14 cellular contexts compared by ENCODE assay signal in the genomic region with DNA sequence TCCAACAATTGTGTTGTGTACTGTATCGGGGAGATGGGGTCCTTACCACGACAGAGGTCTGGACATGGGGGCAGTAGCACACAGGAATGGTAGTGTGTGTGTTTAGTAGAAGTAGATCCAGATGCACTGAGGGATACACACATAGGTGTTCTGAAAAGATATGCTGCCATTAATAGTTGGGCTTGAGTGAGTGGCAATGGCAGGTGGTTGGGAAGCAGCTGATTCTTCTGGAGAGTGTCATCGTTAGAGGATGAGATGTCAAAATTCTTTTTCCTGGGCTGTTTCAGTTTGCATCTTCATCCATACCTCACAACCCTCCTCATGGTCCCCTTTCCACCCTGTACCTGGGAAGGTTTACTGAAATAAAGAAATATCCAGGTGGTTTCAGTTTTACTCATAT.
DNase-seq lines count a peak whose midpoint lies in the region; ATAC-seq, FAIRE-seq and TF ChIP-seq lines count a peak whose summit lies in the region.
"Had no signal": no experiment of that assay in that cellular context is flagged by ENCODE, and none has a peak within 500 bp of the region (broad histone marks: within the 10 kb centered on the region; RNA-seq: fewer than 3 reads in every experiment).

No MANE protein-coding gene starts in this region.

- peak overlapping the region; percentile 0 for H3K27ac Mint-ChIP-seq in activated T-cell treated with anti-CD3 and anti-CD28 coated beads, Interleukin-2, amount 50 U/mL, for 72 hours
- no peak overlapping the region for H3K27ac Mint-ChIP-seq in activated T-cell treated with anti-CD3 and anti-CD28 coated beads, Interleukin-2, amount 50 U/mL, for 24 hours
- peak overlapping the region; percentile 32 for H3K27ac Mint-ChIP-seq in activated T-helper 17 cell treated with anti-CD3 and anti-CD28 coated beads, Interleukin-2, amount 50 U/mL, for 72 hours
- H3K27ac Mint-ChIP-seq: H9 had no signal

- intact Hi-C loops in psoas muscle (cut with DNase I) = no loop called here

- no peaks in the 10 kb centered on the region for H3K9me3 Mint-ChIP-seq in activated T-cell treated with anti-CD3 and anti-CD28 coated beads, Interleukin-2, amount 50 U/mL, for 72 hours
- H3K9me3 Mint-ChIP-seq in activated T-cell treated with anti-CD3 and anti-CD28 coated beads, Interleukin-2, amount 50 U/mL, for 24 hours = no peaks in the 10 kb centered on the region
- H3K9me3 Mint-ChIP-seq in activated T-helper 17 cell treated with anti-CD3 and anti-CD28 coated beads, Interleukin-2, amount 50 U/mL, for 72 hours = no peaks in the 10 kb centered on the region
- H3K9me3 Mint-ChIP-seq: CD4-positive, CD25-positive, alpha-beta regulatory T cell; H9 had no signal

- peak; percentile 44 for FAIRE-seq in HTR-8/SVneo (lab: Jason Lieb, UNC)

- no peak for TF ChIP-seq CTCF in psoas muscle (IDR thresholded peaks at IDR 0.05)

- no peak for ATAC-seq in activated T-cell treated with anti-CD3 and anti-CD28 coated beads, Interleukin-2, amount 50 U/mL, for 72 hours (replicated peaks in 1 of 2)
- no peak for ATAC-seq in activated T-helper 17 cell treated with anti-CD3 and anti-CD28 coated beads, Interleukin-2, amount 50 U/mL, for 72 hours (replicated peaks)
- peak; percentile 57 to 78 (median 72) for ATAC-seq in psoas muscle
- no peak for ATAC-seq in HG02763 (IDR thresholded peaks at IDR 0.05; ENCODE audit: unreplicated experiment)

- H3K27ac ChIP-seq in psoas muscle = no peak overlapping the region
- H3K27ac ChIP-seq: 22Rv1, BLaER1 had no signal

- no peaks in the 10 kb centered on the region for H3K4me1 Mint-ChIP-seq in activated T-cell treated with anti-CD3 and anti-CD28 coated beads, Interleukin-2, amount 50 U/mL, for 72 hours (ENCODE audit: low read depth)
- H3K4me1 Mint-ChIP-seq in activated T-cell treated with anti-CD3 and anti-CD28 coated beads, Interleukin-2, amount 50 U/mL, for 24 hours (ENCODE audit: low read depth) = no peaks in the 10 kb centered on the region
- peaks cover 7% of the 10 kb centered on the region for H3K4me1 Mint-ChIP-seq in activated T-helper 17 cell treated with anti-CD3 and anti-CD28 coated beads, Interleukin-2, amount 50 U/mL, for 72 hours
- H3K4me1 Mint-ChIP-seq: H9 had no signal

- no peak overlapping the region for H3K4me3 ChIP-seq in psoas muscle
- H3K4me3 ChIP-seq: BLaER1 had no signal

- no peaks in the 10 kb centered on the region for H3K9me3 ChIP-seq in psoas muscle
- H3K9me3 ChIP-seq: BLaER1 had no signal

- H3K27me3 ChIP-seq in psoas muscle (ENCODE audit: insufficient read depth in 3 of 3, low read length in 2 of 3) = no peaks in the 10 kb centered on the region
- H3K27me3 ChIP-seq: BLaER1 had no signal

- DNase-seq in activated T-cell treated with anti-CD3 and anti-CD28 coated beads, Interleukin-2, amount 50 U/mL, for 72 hours = no peak
- DNase-seq in activated T-cell treated with anti-CD3 and anti-CD28 coated beads, Interleukin-2, amount 50 U/mL, for 24 hours = no peak
- DNase-seq in HTR-8/SVneo (ENCODE audit: insufficient read length, low spot score) = no peak
- DNase-seq in psoas muscle = no peak
- DNase-seq in EL = no peak
- DNase-seq in iPS-NIHi11 (ENCODE audit: low spot score) = no peak
- DNase-seq: CD4-positive, CD25-positive, alpha-beta regulatory T cell; DMS 273 treated with DMSO at 0.1 percent for 48 hours; GOT3; H9 had no signal

- no peak overlapping the region for H3K4me3 Mint-ChIP-seq in activated T-cell treated with anti-CD3 and anti-CD28 coated beads, Interleukin-2, amount 50 U/mL, for 72 hours
- H3K4me3 Mint-ChIP-seq in activated T-cell treated with anti-CD3 and anti-CD28 coated beads, Interleukin-2, amount 50 U/mL, for 24 hours = no peak overlapping the region
- no peak overlapping the region for H3K4me3 Mint-ChIP-seq in activated T-helper 17 cell treated with anti-CD3 and anti-CD28 coated beads, Interleukin-2, amount 50 U/mL, for 72 hours
- H3K4me3 Mint-ChIP-seq: CD4-positive, CD25-positive, alpha-beta regulatory T cell; H9 had no signal

- 74 to 78% (median 75%) methylated on average over 3 of the region's 3 CpGs for WGBS in psoas muscle, 3 donors

- peaks cover 11 to 92% of the 10 kb centered on the region in 2 donors for H3K36me3 ChIP-seq in psoas muscle (ENCODE audit: insufficient read depth in 1 of 2, low read depth in 1 of 2)

- peaks cover 9 to 16% of the 10 kb centered on the region in 2 donors for H3K36me3 Mint-ChIP-seq in activated T-cell treated with anti-CD3 and anti-CD28 coated beads, Interleukin-2, amount 50 U/mL, for 72 hours (ENCODE audit: insufficient read depth in 2 of 2)
- H3K36me3 Mint-ChIP-seq in activated T-cell treated with anti-CD3 and anti-CD28 coated beads, Interleukin-2, amount 50 U/mL, for 24 hours (ENCODE audit: low read depth) = peaks cover 98% of the 10 kb centered on the region
- H3K36me3 Mint-ChIP-seq in activated T-helper 17 cell treated with anti-CD3 and anti-CD28 coated beads, Interleukin-2, amount 50 U/mL, for 72 hours (ENCODE audit: low read depth) = peaks cover 100% of the 10 kb centered on the region

- no peaks in the 10 kb centered on the region for H3K27me3 Mint-ChIP-seq in activated T-cell treated with anti-CD3 and anti-CD28 coated beads, Interleukin-2, amount 50 U/mL, for 72 hours (ENCODE audit: low read depth)
- no peaks in the 10 kb centered on the region for H3K27me3 Mint-ChIP-seq in activated T-cell treated with anti-CD3 and anti-CD28 coated beads, Interleukin-2, amount 50 U/mL, for 24 hours
- no peaks in the 10 kb centered on the region for H3K27me3 Mint-ChIP-seq in activated T-helper 17 cell treated with anti-CD3 and anti-CD28 coated beads, Interleukin-2, amount 50 U/mL, for 72 hours
- H3K27me3 Mint-ChIP-seq: CD4-positive, CD25-positive, alpha-beta regulatory T cell had no signal

- no peaks in the 10 kb centered on the region for H3K4me1 ChIP-seq in psoas muscle

Comparison
In these comparisons a context has a peak if more than half of its experiments do, and no peak if none do; other contexts are left out.
1. ATAC-seq: peak in psoas muscle (4 of 4); none in activated T-cell treated with anti-CD3 and anti-CD28 coated beads, Interleukin-2, amount 50 U/mL, for 72 hours (0 of 2), activated T-helper 17 cell treated with anti-CD3 and anti-CD28 coated beads, Interleukin-2, amount 50 U/mL, for 72 hours (single experiment) and HG02763 (single experiment).